7 cellular contexts compared by ENCODE assay signal in genomic region chr1:160031368-160032164, GRCh38.
DNase-seq lines count a peak whose midpoint lies in the region; ATAC-seq and TF ChIP-seq lines count a peak whose summit lies in the region.

Gene PIGM, minus strand, starts transcription at chr1:160031990. Its CDS starts 251 bp downstream, at chr1:160031739.

- DNase-seq in NCI-H2029 treated with DMSO at 0.1 percent for 48 hours (lab: John Stamatoyannopoulos, UW) (peak; percentile 89), T1000 (lab: John Stamatoyannopoulos, UW) (peak; percentile 78), astrocyte of the spinal cord (ENCODE audit: low read depth, low spot score) (peak; percentile 91), hippocampal formation (lab: John Stamatoyannopoulos, UW) (peak; percentile 85 to 89), retina (peak; percentile 96)

- TF ChIP-seq CTCF in astrocyte of the spinal cord (IDR thresholded peaks at IDR 0.05; ENCODE audit: low read depth, low read length), result no peak

- ATAC-seq in GM18511 (IDR thresholded peaks at IDR 0.05; ENCODE audit: unreplicated experiment), result peak; percentile 97
- ATAC-seq in HG03025 (IDR thresholded peaks at IDR 0.05; ENCODE audit: low FRiP score, unreplicated experiment), result peak; percentile 97

- in situ Hi-C loops in astrocyte of the spinal cord (cut with HindIII; ENCODE audit: low sequenced_read_pairs), result no loop called here

- H3K4me3 ChIP-seq in astrocyte of the spinal cord (ENCODE audit: low read depth, low read length), result peak within 1 kb of the TSS; percentile 70

Comparison
In these comparisons a context has a peak if more than half of its experiments do, and no peak if none do; other contexts are left out.
1. Peak in every context shown above with its lines: DNase-seq, ATAC-seq and H3K4me3 ChIP-seq.